Comparison of ENCODE assay signal across 12 cellular contexts in the genomic region with DNA sequence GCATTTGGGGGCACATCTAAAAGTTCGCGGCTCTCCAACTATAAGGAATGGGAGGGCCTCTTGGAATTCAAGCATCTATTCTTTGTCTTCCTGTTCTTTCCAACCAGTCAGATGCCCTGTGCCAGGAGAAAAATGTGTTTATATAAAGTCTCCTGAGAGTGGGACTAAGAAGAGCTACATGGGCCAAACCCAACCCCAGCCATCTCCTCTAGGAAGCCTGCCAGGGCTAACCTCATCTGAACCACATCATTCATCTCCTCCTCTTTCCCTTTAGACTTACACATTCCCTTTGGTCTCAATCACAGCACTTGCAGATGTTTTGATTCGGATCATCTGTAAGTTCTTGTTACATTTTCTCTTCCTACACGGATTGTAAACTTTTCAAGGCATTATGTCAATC.
DNase-seq lines count a peak whose midpoint lies in the region; TF ChIP-seq lines count a peak whose summit lies in the region.
"Had no signal": no experiment of that assay in that cellular context is flagged by ENCODE, and none has a peak within 500 bp of the region (broad histone marks: within the 10 kb centered on the region; RNA-seq: fewer than 3 reads in every experiment).

No MANE protein-coding gene starts in this region.

- CTCF ChIA-PET in AG04450 (lab: Charles Lee): interaction anchor here (0.7 to 1.0 kb wide), 2 partner anchors 64 to 391 kb away, joined by 3 read pairs; no protein-coding TSS in a partner anchor
- CTCF ChIA-PET in A673 (lab: Charles Lee): no interaction called here

- BruUV-seq in A673 (replicated peaks; lab: Mats Ljungman, UMichigan): no TSS peak

- H3K27me3 Mint-ChIP-seq in immature natural killer cell (ENCODE audit: low read depth in 3 of 3): peaks cover 0 to 8% (median 2%) of the 10 kb centered on the region in 3 donors

- no peaks in the 10 kb centered on the region for H3K4me1 Mint-ChIP-seq in immature natural killer cell
- H3K4me1 Mint-ChIP-seq: activated naive CD4-positive, alpha-beta T cell treated with anti-CD3 and anti-CD28 coated beads, Interleukin-2, amount 10 ng/mL, durations not matched to agents 7 days and 5 days had no signal

- H3K4me3 ChIP-seq in AG04450 (ENCODE audit: low read depth, low read length): no peak overlapping the region
- H3K4me3 ChIP-seq in A673 (ENCODE audit: low read depth, low read length, poor library complexity, severe bottlenecking): no peak overlapping the region

- no peak overlapping the region for H3K27ac Mint-ChIP-seq in immature natural killer cell
- H3K27ac Mint-ChIP-seq: activated naive CD4-positive, alpha-beta T cell treated with anti-CD3 and anti-CD28 coated beads, Interleukin-2, amount 10 ng/mL, durations not matched to agents 7 days and 5 days; H9 had no signal

- H3K4me1 ChIP-seq in A673 (ENCODE audit: insufficient read depth, low read length, poor library complexity, severe bottlenecking): no peaks in the 10 kb centered on the region

- intact Hi-C loops in A673 (cut with micrococcal nuclease; ENCODE audit: unreplicated experiment): no loop called here

- no peaks in the 10 kb centered on the region for H3K27me3 ChIP-seq in AG04450 (ENCODE audit: control insufficient read depth, insufficient read depth, low read length)
- H3K27me3 ChIP-seq in A673 (replicated peaks; ENCODE audit: insufficient read depth, low read depth, low read length, poor library complexity): no peaks in the 10 kb centered on the region

- no peak overlapping the region for H3K4me3 Mint-ChIP-seq in immature natural killer cell
- H3K4me3 Mint-ChIP-seq: activated naive CD4-positive, alpha-beta T cell treated with anti-CD3 and anti-CD28 coated beads, Interleukin-2, amount 10 ng/mL, durations not matched to agents 7 days and 5 days; H9 had no signal

- TF ChIP-seq CTCF in AG04450 (IDR thresholded peaks at IDR 0.05; ENCODE audit: low read depth, low read length) (no peak), A673 (conservative IDR thresholded peaks at IDR 0.05; ENCODE audit: low read depth, low read length) (no peak)

- DNase-seq in AG04450 (ENCODE audit: low read depth, low spot score) (peak; percentile 81), HT1080 (ENCODE audit: low read depth) (peak; percentile 91), dermis blood vessel endothelial cell (peak; percentile 37), iris pigment epithelial cell (ENCODE audit: low read depth) (peak; percentile 90), T-helper 9 cell (no peak), DMS79 treated with DMSO at 0.1 percent for 48 hours (lab: John Stamatoyannopoulos, UW) (no peak), A673 (ENCODE audit: low spot score) (no peak), immature natural killer cell (no peak)
- DNase-seq: activated naive CD4-positive, alpha-beta T cell treated with anti-CD3 and anti-CD28 coated beads, Interleukin-2, amount 10 ng/mL, durations not matched to agents 7 days and 5 days; DMS79; H9; trophoblast cell had no signal

- H3K9me3 ChIP-seq in AG04450 (ENCODE audit: control insufficient read depth, insufficient read depth, low read length): no peaks in the 10 kb centered on the region
- no peaks in the 10 kb centered on the region for H3K9me3 ChIP-seq in A673 (ENCODE audit: low read depth, low read length, poor library complexity, severe bottlenecking)

- POLR2A ChIA-PET in AG04450 (lab: Yijun Ruan, JAX) (interaction anchor here (0.6 to 3.3 kb wide), 5 partner anchors 19 to 63 kb away, joined by 4 to 18 read pairs (median 5); partner anchors contain the start of genes DOCK4 and ZNF277), A673 (lab: Charles Lee; ENCODE audit: low non-redundant PET) (no interaction called here)

- peaks cover 0 to 2% (median 0%) of the 10 kb centered on the region in 6 donors for H3K9me3 Mint-ChIP-seq in immature natural killer cell
- H3K9me3 Mint-ChIP-seq: activated naive CD4-positive, alpha-beta T cell treated with anti-CD3 and anti-CD28 coated beads, Interleukin-2, amount 10 ng/mL, durations not matched to agents 7 days and 5 days; H9 had no signal

- H3K27ac ChIP-seq in AG04450 (ENCODE audit: low read depth, low read length) (peak overlapping the region; percentile 58), A673 (ENCODE audit: low read depth, low read length, poor library complexity, severe bottlenecking) (no peak overlapping the region)

- H3K36me3 Mint-ChIP-seq in immature natural killer cell: no peaks in the 10 kb centered on the region
- H3K36me3 Mint-ChIP-seq: activated naive CD4-positive, alpha-beta T cell treated with anti-CD3 and anti-CD28 coated beads, Interleukin-2, amount 10 ng/mL, durations not matched to agents 7 days and 5 days had no signal

- no peaks in the 10 kb centered on the region for H3K36me3 ChIP-seq in A673 (ENCODE audit: insufficient read depth, low read length, poor library complexity, severe bottlenecking)

Comparison
In these comparisons a context has a peak if more than half of its experiments do, and no peak if none do; other contexts are left out.
1. DNase-seq: peak in AG04450 (single experiment), HT1080 (single experiment), dermis blood vessel endothelial cell (single experiment) and iris pigment epithelial cell (single experiment); none in T-helper 9 cell (single experiment), DMS79 treated with DMSO at 0.1 percent for 48 hours (single experiment), A673 (single experiment) and immature natural killer cell (0 of 3).